In genomic region chr17:40952169-40952568, GRCh38 we compare ENCODE assay signal across 19 cellular contexts. TPM values are rescaled to one million over a fixed set of nuclear protein-coding genes. Genes with fewer than 3 reads are reported as not detected.
"Had no signal": no experiment of that assay in that cellular context is flagged by ENCODE, and none has a peak within 500 bp of the region (broad histone marks: within the 10 kb centered on the region; RNA-seq: fewer than 3 reads in every experiment).

No MANE protein-coding gene starts in this region.

- DNase-seq: activated CD4-positive, alpha-beta T cell treated with anti-CD3 and anti-CD28 coated beads, Interleukin-2, amount 10 ng/mL, durations not matched to agents 24 days and 14 days; activated CD4-positive, CD25-positive, alpha-beta regulatory T cell; activated CD8-positive, alpha-beta memory T cell treated with anti-CD3 and anti-CD28 coated beads, Interleukin-2, amount 50 U/mL, for 48 hours; activated gamma-delta T cell treated with Interleukin-2 at 50 U/mL for 16 hours; activated naive CD8-positive, alpha-beta T cell treated with anti-CD3 and anti-CD28 coated beads for 36 hours; dermis blood vessel endothelial cell; effector memory CD8-positive, alpha-beta T cell; hippocampal formation; midbrain; ovary; sigmoid colon had no signal

- H3K4me1 ChIP-seq: sigmoid colon had no signal

- H3K9me3 ChIP-seq: ovary, sigmoid colon, thoracic aorta had no signal

- H3K36me3 Mint-ChIP-seq: activated naive CD8-positive, alpha-beta T cell treated with anti-CD3 and anti-CD28 coated beads for 36 hours; neural progenitor cell; stimulated activated effector memory CD8-positive, alpha-beta T cell treated with anti-CD3 and anti-CD28 coated beads, Interleukin-12 subunit alpha, Interleukin-12 subunit beta, amount 100 ng/mL, for 72 hours had no signal

- ATAC-seq: effector memory CD8-positive, alpha-beta T cell; stimulated activated effector memory CD8-positive, alpha-beta T cell treated with anti-CD3 and anti-CD28 coated beads, Interleukin-12 subunit alpha, Interleukin-12 subunit beta, amount 100 ng/mL, for 72 hours had no signal

- H3K27me3 ChIP-seq: neural progenitor cell, ovary had no signal

- H3K27ac Mint-ChIP-seq: activated CD4-positive, alpha-beta T cell treated with anti-CD3 and anti-CD28 coated beads, Interleukin-2, amount 10 ng/mL, durations not matched to agents 24 days and 14 days; activated naive CD8-positive, alpha-beta T cell treated with anti-CD3 and anti-CD28 coated beads for 36 hours; effector memory CD8-positive, alpha-beta T cell; neural progenitor cell; stimulated activated effector memory CD8-positive, alpha-beta T cell treated with anti-CD3 and anti-CD28 coated beads, Interleukin-12 subunit alpha, Interleukin-12 subunit beta, amount 100 ng/mL, for 72 hours; T-helper 2 cell treated with Interferon-gamma antibody and Interleukin-4, amounts not matched to agents 5 μg/mL and 100 μg/mL, for 36 hours had no signal

- H3K4me2 ChIP-seq: neural progenitor cell had no signal

- H3K4me3 Mint-ChIP-seq: activated CD4-positive, alpha-beta T cell treated with anti-CD3 and anti-CD28 coated beads, Interleukin-2, amount 10 ng/mL, durations not matched to agents 24 days and 14 days; activated naive CD8-positive, alpha-beta T cell treated with anti-CD3 and anti-CD28 coated beads for 36 hours; effector memory CD8-positive, alpha-beta T cell; neural progenitor cell; stimulated activated effector memory CD8-positive, alpha-beta T cell treated with anti-CD3 and anti-CD28 coated beads, Interleukin-12 subunit alpha, Interleukin-12 subunit beta, amount 100 ng/mL, for 72 hours; T-helper 2 cell treated with Interferon-gamma antibody and Interleukin-4, amounts not matched to agents 5 μg/mL and 100 μg/mL, for 36 hours had no signal

- H3K9ac ChIP-seq: neural progenitor cell had no signal

- H3K27ac ChIP-seq: neural progenitor cell, ovary, sigmoid colon, thoracic aorta had no signal

- H3K9me3 Mint-ChIP-seq: activated CD4-positive, alpha-beta T cell treated with anti-CD3 and anti-CD28 coated beads, Interleukin-2, amount 10 ng/mL, durations not matched to agents 24 days and 14 days; activated naive CD8-positive, alpha-beta T cell treated with anti-CD3 and anti-CD28 coated beads for 36 hours; effector memory CD8-positive, alpha-beta T cell; neural progenitor cell; stimulated activated effector memory CD8-positive, alpha-beta T cell treated with anti-CD3 and anti-CD28 coated beads, Interleukin-12 subunit alpha, Interleukin-12 subunit beta, amount 100 ng/mL, for 72 hours; T-helper 2 cell treated with Interferon-gamma antibody and Interleukin-4, amounts not matched to agents 5 μg/mL and 100 μg/mL, for 36 hours had no signal

- H3K4me1 Mint-ChIP-seq: activated naive CD8-positive, alpha-beta T cell treated with anti-CD3 and anti-CD28 coated beads for 36 hours; stimulated activated effector memory CD8-positive, alpha-beta T cell treated with anti-CD3 and anti-CD28 coated beads, Interleukin-12 subunit alpha, Interleukin-12 subunit beta, amount 100 ng/mL, for 72 hours had no signal

- H2AFZ ChIP-seq: neural progenitor cell had no signal

- H3K36me3 ChIP-seq: neural progenitor cell, ovary, sigmoid colon, thoracic aorta had no signal

- H3K4me3 ChIP-seq: neural progenitor cell, ovary, sigmoid colon, thoracic aorta had no signal

RNA-seq across cellular contexts. Expression of gene KRT39, which starts 14.6 kb away (rescaled TPM):
- total RNA-seq: activated CD4-positive, alpha-beta T cell treated with anti-CD3 and anti-CD28 coated beads, Interleukin-2, amount 10 ng/mL, durations not matched to agents 24 days and 14 days; activated naive CD8-positive, alpha-beta T cell treated with anti-CD3 and anti-CD28 coated beads for 36 hours; chondrocyte; dermis blood vessel endothelial cell; glomerular endothelial cell; myocyte; sigmoid colon; thoracic aorta; urinary bladder had no signal
- polyA plus RNA-seq: ovary, urinary bladder had no signal

RNA-seq across cellular contexts. Expression of gene KRT23, which starts 14.7 kb away (rescaled TPM):
- total RNA-seq: activated CD4-positive, alpha-beta T cell treated with anti-CD3 and anti-CD28 coated beads, Interleukin-2, amount 10 ng/mL, durations not matched to agents 24 days and 14 days; activated naive CD8-positive, alpha-beta T cell treated with anti-CD3 and anti-CD28 coated beads for 36 hours; chondrocyte; glomerular endothelial cell; myocyte had no signal

RNA-seq across cellular contexts. Expression of gene KRT40, which starts 32.0 kb away (rescaled TPM):
- total RNA-seq: activated CD4-positive, alpha-beta T cell treated with anti-CD3 and anti-CD28 coated beads, Interleukin-2, amount 10 ng/mL, durations not matched to agents 24 days and 14 days; activated naive CD8-positive, alpha-beta T cell treated with anti-CD3 and anti-CD28 coated beads for 36 hours; chondrocyte; dermis blood vessel endothelial cell; glomerular endothelial cell; myocyte; ovary; sigmoid colon; thoracic aorta; urinary bladder had no signal
- polyA plus RNA-seq: ovary, urinary bladder had no signal

RNA-seq across cellular contexts. Expression of gene KRTAP3-3, which starts 41.8 kb away (rescaled TPM):
- total RNA-seq: activated CD4-positive, alpha-beta T cell treated with anti-CD3 and anti-CD28 coated beads, Interleukin-2, amount 10 ng/mL, durations not matched to agents 24 days and 14 days; activated naive CD8-positive, alpha-beta T cell treated with anti-CD3 and anti-CD28 coated beads for 36 hours; chondrocyte; dermis blood vessel endothelial cell; glomerular endothelial cell; myocyte; ovary; sigmoid colon; thoracic aorta; urinary bladder had no signal
- polyA plus RNA-seq: ovary, sigmoid colon, urinary bladder had no signal

RNA-seq across cellular contexts. Expression of gene KRTAP3-2, which starts 47.5 kb away (rescaled TPM):
- total RNA-seq: activated CD4-positive, alpha-beta T cell treated with anti-CD3 and anti-CD28 coated beads, Interleukin-2, amount 10 ng/mL, durations not matched to agents 24 days and 14 days; activated naive CD8-positive, alpha-beta T cell treated with anti-CD3 and anti-CD28 coated beads for 36 hours; chondrocyte; dermis blood vessel endothelial cell; glomerular endothelial cell; myocyte; ovary; sigmoid colon; thoracic aorta; urinary bladder had no signal
- polyA plus RNA-seq: ovary, sigmoid colon, urinary bladder had no signal
